Comparison of ENCODE assay signal across 1 cellular context in the genomic region with DNA sequence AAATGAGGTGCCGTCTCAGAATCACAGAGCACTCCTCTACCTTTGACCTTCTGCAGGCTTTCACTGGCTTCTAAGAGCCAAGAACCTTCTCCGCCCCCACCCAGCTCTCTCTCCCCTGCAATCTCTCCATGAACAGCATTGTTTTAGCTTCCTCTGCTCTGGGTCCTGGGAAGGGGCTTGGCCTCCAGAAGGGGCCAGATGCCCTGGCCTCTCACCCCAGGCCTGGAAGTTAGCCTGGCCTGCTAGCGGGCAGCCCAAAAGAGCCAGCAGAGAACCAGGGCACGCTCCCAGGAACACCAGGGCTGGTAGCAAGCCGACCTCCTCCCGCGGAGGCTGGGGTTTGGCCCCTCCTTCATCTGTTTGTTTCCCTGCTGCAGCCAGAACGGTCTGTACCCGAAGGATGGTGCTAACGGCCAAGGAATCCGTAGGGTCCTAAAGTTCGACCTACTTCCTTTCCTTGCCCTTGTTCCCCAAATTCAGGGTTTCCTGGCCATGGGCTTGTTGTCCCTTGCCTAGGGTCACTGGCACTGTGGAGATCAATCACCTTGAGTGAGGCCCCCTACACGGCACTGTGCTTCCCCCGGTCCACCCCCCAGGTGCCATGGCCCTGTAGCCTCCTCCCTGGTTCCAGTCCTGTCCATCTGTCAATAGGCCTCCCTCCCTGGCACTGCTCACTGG.
TF ChIP-seq lines count a peak whose summit lies in the region.

No MANE protein-coding gene starts in this region.

TF ChIP-seq in K562, 482 proteins besides CTCF, POLR2A, EP300 and RAD21 (continued from another document and continues in another):
- TF ChIP-seq, protein P1, sequence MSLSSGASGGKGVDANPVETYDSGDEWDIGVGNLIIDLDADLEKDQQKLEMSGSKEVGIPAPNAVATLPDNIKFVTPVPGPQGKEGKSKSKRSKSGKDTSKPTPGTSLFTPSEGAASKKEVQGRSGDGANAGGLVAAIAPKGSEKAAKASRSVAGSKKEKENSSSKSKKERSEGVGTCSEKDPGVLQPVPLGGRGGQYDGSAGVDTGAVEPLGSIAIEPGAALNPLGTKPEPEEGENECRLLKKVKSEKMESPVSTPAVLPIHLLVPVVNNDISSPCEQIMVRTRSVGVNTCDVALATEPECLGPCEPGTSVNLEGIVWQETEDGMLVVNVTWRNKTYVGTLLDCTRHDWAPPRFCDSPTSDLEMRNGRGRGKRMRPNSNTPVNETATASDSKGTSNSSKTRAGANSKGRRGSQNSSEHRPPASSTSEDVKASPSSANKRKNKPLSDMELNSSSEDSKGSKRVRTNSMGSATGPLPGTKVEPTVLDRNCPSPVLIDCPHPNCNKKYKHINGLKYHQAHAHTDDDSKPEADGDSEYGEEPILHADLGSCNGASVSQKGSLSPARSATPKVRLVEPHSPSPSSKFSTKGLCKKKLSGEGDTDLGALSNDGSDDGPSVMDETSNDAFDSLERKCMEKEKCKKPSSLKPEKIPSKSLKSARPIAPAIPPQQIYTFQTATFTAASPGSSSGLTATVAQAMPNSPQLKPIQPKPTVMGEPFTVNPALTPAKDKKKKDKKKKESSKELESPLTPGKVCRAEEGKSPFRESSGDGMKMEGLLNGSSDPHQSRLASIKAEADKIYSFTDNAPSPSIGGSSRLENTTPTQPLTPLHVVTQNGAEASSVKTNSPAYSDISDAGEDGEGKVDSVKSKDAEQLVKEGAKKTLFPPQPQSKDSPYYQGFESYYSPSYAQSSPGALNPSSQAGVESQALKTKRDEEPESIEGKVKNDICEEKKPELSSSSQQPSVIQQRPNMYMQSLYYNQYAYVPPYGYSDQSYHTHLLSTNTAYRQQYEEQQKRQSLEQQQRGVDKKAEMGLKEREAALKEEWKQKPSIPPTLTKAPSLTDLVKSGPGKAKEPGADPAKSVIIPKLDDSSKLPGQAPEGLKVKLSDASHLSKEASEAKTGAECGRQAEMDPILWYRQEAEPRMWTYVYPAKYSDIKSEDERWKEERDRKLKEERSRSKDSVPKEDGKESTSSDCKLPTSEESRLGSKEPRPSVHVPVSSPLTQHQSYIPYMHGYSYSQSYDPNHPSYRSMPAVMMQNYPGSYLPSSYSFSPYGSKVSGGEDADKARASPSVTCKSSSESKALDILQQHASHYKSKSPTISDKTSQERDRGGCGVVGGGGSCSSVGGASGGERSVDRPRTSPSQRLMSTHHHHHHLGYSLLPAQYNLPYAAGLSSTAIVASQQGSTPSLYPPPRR (CRISPR knock-in tag; IDR thresholded peaks at IDR 0.05; ENCODE audit: borderline replicate concordance), result no peak
- TF ChIP-seq ZNF316 (IDR thresholded peaks at IDR 0.05) (no peak), ZNF217 (CRISPR knock-in tag; IDR thresholded peaks at IDR 0.05) (no peak), POU5F1 (IDR thresholded peaks at IDR 0.05; ENCODE audit: borderline replicate concordance, low read depth, low read length, partially characterized antibody) (no peak), ZNF551 (CRISPR knock-in tag; IDR thresholded peaks at IDR 0.05) (no peak), ZNF436 (CRISPR knock-in tag; IDR thresholded peaks at IDR 0.05) (no peak), TAL1 (IDR thresholded peaks at IDR 0.05) (peak; percentile 36), SRSF3 (IDR thresholded peaks at IDR 0.05; ENCODE audit: insufficient read depth, low read length) (no peak), ETV1 (tag; conservative IDR thresholded peaks at IDR 0.05; ENCODE audit: low read depth) (peak; percentile 88), ZNF212 (CRISPR knock-in tag; IDR thresholded peaks at IDR 0.05) (no peak), PTBP1 (IDR thresholded peaks at IDR 0.05; ENCODE audit: low read depth, low read length) (no peak), MCM3 (IDR thresholded peaks at IDR 0.05) (no peak), ZNF274 (IDR thresholded peaks at IDR 0.05; ENCODE audit: borderline replicate concordance, low read depth, low read length) (no peak), RUNX1 (IDR thresholded peaks at IDR 0.05; ENCODE audit: low read depth) (no peak; the same call in 1 of the 2 replicates), NFXL1 (CRISPR knock-in tag; IDR thresholded peaks at IDR 0.05) (0 out of 2 replicates have a peak, but pooled peaks have one; percentile 45), MTF1 (CRISPR knock-in tag; IDR thresholded peaks at IDR 0.05; ENCODE audit: borderline replicate concordance) (no peak), BDP1 (IDR thresholded peaks at IDR 0.05; ENCODE audit: insufficient read depth, insufficient read length) (no peak), ZNF354B (CRISPR knock-in tag; IDR thresholded peaks at IDR 0.05) (no peak), CCAR2 (IDR thresholded peaks at IDR 0.05; ENCODE audit: low read depth, low read length) (no peak), FIP1L1 (IDR thresholded peaks at IDR 0.05; ENCODE audit: low read depth, low read length, poor library complexity, severe bottlenecking) (no peak), PHF8 (IDR thresholded peaks at IDR 0.05; ENCODE audit: borderline replicate concordance, low read length) (peak; percentile 52; the same call in 1 of the 2 replicates), FOXJ2 (tag; IDR thresholded peaks at IDR 0.05) (no peak), RBM22 (IDR thresholded peaks at IDR 0.05; ENCODE audit: low read depth, low read length, poor library complexity, severe bottlenecking) (no peak), CBX2 (IDR thresholded peaks at IDR 0.05; ENCODE audit: insufficient read depth, low read length, poor library complexity, severe bottlenecking) (no peak), ZNF347 (CRISPR knock-in tag; IDR thresholded peaks at IDR 0.05; ENCODE audit: low read depth) (no peak), FOXP1 (CRISPR knock-in tag; IDR thresholded peaks at IDR 0.05) (peak; percentile 66; the same call in 1 of the 2 replicates), ATF7 (IDR thresholded peaks at IDR 0.05) (peak; percentile 35; the same call in 1 of the 2 replicates), NUFIP1 (IDR thresholded peaks at IDR 0.05; ENCODE audit: partially characterized antibody) (peak; percentile 36), ZNF717 (CRISPR knock-in tag; IDR thresholded peaks at IDR 0.05) (no peak), KLF10 (CRISPR knock-in tag; IDR thresholded peaks at IDR 0.05) (no peak), MAFF (IDR thresholded peaks at IDR 0.05; ENCODE audit: low read length) (no peak), IFI16 (CRISPR knock-in tag; IDR thresholded peaks at IDR 0.05) (no peak)
- TF ChIP-seq, protein P2, sequence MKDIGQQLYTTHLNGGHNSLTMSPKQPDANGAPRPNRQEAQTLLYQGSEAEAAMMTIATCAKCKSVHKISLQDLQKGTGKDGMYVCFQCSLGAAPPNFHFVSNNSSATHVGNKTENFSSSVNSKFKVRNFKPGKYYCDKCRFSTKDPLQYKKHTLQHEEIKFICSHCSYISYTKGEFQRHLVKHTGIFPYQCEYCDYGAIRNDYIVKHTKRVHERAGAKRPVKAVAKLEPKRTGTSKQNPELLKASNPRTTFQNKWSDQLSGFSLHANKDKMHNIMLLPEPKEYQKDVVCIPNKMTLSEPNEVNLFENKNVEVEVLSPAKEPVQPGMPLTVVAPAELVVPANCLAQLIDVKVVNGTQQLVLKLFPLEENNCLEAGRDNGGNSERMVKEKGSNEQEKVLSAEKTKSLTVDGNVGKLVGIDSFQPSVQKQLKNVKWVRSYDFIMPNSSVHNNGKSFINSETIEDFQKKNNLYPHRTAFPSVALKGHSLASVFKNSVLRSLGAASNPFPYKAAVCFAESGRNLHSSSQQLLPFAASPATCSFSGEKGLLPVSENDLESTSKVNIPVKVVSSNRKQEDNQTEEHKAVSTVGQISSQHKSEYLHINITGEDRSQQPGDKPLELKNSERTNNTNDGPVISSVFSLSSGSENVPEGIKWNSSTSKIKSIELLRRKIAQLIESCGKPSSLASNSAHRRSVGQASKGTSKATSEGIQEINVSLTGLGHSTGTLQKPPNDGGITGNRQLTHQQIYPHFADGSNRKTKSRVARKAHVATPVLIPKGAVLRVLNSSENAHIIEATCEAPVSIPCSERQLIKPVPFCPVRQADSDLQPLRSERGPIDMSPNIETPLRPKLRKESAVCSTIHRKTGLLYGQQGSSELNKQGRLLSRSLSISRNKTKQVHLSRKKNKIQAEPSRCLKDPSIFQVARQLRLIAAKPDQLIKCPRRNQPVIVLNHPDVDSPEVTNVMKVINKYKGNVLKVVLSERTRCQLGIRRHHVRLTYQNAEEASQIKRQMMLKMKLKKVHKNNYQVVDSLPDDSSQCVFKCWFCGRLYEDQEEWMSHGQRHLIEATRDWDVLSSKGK (CRISPR knock-in tag; IDR thresholded peaks at IDR 0.05), result no peak
- TF ChIP-seq, protein P3, sequence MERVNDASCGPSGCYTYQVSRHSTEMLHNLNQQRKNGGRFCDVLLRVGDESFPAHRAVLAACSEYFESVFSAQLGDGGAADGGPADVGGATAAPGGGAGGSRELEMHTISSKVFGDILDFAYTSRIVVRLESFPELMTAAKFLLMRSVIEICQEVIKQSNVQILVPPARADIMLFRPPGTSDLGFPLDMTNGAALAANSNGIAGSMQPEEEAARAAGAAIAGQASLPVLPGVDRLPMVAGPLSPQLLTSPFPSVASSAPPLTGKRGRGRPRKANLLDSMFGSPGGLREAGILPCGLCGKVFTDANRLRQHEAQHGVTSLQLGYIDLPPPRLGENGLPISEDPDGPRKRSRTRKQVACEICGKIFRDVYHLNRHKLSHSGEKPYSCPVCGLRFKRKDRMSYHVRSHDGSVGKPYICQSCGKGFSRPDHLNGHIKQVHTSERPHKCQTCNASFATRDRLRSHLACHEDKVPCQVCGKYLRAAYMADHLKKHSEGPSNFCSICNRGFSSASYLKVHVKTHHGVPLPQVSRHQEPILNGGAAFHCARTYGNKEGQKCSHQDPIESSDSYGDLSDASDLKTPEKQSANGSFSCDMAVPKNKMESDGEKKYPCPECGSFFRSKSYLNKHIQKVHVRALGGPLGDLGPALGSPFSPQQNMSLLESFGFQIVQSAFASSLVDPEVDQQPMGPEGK (CRISPR knock-in tag; IDR thresholded peaks at IDR 0.05; ENCODE audit: borderline replicate concordance), result no peak; the same call in 1 of the 2 replicates
- TF ChIP-seq, protein P4, sequence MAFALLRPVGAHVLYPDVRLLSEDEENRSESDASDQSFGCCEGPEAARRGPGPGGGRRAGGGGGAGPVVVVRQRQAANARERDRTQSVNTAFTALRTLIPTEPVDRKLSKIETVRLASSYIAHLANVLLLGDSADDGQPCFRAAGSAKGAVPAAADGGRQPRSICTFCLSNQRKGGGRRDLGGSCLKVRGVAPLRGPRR (CRISPR knock-in tag; IDR thresholded peaks at IDR 0.05), result no peak
- TF ChIP-seq, protein P5, sequence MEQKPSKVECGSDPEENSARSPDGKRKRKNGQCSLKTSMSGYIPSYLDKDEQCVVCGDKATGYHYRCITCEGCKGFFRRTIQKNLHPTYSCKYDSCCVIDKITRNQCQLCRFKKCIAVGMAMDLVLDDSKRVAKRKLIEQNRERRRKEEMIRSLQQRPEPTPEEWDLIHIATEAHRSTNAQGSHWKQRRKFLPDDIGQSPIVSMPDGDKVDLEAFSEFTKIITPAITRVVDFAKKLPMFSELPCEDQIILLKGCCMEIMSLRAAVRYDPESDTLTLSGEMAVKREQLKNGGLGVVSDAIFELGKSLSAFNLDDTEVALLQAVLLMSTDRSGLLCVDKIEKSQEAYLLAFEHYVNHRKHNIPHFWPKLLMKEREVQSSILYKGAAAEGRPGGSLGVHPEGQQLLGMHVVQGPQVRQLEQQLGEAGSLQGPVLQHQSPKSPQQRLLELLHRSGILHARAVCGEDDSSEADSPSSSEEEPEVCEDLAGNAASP (IDR thresholded peaks at IDR 0.05), result no peak
- TF ChIP-seq, protein P6, sequence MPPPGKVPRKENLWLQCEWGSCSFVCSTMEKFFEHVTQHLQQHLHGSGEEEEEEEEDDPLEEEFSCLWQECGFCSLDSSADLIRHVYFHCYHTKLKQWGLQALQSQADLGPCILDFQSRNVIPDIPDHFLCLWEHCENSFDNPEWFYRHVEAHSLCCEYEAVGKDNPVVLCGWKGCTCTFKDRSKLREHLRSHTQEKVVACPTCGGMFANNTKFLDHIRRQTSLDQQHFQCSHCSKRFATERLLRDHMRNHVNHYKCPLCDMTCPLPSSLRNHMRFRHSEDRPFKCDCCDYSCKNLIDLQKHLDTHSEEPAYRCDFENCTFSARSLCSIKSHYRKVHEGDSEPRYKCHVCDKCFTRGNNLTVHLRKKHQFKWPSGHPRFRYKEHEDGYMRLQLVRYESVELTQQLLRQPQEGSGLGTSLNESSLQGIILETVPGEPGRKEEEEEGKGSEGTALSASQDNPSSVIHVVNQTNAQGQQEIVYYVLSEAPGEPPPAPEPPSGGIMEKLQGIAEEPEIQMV (tag; conservative IDR thresholded peaks at IDR 0.05; ENCODE audit: low read depth), result no peak
- TF ChIP-seq, protein P7, sequence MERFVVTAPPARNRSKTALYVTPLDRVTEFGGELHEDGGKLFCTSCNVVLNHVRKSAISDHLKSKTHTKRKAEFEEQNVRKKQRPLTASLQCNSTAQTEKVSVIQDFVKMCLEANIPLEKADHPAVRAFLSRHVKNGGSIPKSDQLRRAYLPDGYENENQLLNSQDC (CRISPR knock-in tag; IDR thresholded peaks at IDR 0.05), result no peak
- TF ChIP-seq, protein P8, sequence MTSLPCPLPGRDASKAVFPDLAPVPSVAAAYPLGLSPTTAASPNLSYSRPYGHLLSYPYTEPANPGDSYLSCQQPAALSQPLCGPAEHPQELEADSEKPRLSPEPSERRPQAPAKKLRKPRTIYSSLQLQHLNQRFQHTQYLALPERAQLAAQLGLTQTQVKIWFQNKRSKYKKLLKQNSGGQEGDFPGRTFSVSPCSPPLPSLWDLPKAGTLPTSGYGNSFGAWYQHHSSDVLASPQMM (CRISPR knock-in tag; IDR thresholded peaks at IDR 0.05), result no peak
- TF ChIP-seq, protein P9, sequence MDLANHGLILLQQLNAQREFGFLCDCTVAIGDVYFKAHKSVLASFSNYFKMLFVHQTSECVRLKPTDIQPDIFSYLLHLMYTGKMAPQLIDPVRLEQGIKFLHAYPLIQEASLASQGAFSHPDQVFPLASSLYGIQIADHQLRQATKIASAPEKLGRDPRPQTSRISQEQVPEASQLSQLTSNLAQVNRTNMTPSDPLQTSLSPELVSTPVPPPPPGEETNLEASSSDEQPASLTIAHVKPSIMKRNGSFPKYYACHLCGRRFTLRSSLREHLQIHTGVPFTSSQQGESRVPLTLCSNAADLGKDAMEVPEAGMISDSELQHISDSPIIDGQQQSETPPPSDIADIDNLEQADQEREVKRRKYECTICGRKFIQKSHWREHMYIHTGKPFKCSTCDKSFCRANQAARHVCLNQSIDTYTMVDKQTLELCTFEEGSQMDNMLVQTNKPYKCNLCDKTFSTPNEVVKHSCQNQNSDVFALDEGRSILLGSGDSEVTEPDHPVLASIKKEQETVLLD (IDR thresholded peaks at IDR 0.05), result 0 out of 2 replicates have a peak, but pooled peaks have one; percentile 19
- TF ChIP-seq, protein P10, sequence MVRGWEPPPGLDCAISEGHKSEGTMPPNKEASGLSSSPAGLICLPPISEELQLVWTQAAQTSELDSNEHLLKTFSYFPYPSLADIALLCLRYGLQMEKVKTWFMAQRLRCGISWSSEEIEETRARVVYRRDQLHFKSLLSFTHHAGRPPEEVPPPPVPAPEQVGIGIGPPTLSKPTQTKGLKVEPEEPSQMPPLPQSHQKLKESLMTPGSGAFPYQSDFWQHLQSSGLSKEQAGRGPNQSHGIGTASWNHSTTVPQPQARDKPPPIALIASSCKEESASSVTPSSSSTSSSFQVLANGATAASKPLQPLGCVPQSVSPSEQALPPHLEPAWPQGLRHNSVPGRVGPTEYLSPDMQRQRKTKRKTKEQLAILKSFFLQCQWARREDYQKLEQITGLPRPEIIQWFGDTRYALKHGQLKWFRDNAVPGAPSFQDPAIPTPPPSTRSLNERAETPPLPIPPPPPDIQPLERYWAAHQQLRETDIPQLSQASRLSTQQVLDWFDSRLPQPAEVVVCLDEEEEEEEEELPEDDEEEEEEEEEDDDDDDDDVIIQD (CRISPR knock-in tag; IDR thresholded peaks at IDR 0.05), result no peak
- TF ChIP-seq, protein P11, sequence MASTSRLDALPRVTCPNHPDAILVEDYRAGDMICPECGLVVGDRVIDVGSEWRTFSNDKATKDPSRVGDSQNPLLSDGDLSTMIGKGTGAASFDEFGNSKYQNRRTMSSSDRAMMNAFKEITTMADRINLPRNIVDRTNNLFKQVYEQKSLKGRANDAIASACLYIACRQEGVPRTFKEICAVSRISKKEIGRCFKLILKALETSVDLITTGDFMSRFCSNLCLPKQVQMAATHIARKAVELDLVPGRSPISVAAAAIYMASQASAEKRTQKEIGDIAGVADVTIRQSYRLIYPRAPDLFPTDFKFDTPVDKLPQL (IDR thresholded peaks at IDR 0.05; ENCODE audit: extremely low read depth, insufficient read length), result no peak
